ENCODE assay signal across 8 cellular contexts in genomic region chr11:64358907-64359711, GRCh38. TPM values are rescaled to one million over a fixed set of nuclear protein-coding genes. Genes with fewer than 3 reads are reported as not detected.
DNase-seq lines count a peak whose midpoint lies in the region; ATAC-seq and TF ChIP-seq lines count a peak whose summit lies in the region.

Gene RPS6KA4 (plus strand): TSS chr11:64359162. CDS start chr11:64359236, 74 bp downstream.

- H4K91ac ChIP-seq in mesenchymal stem cell (ENCODE audit: low read length) = peak within 1 kb of the TSS; percentile 99

- H2BK15ac ChIP-seq in mesenchymal stem cell (ENCODE audit: low read depth, poor library complexity, severe bottlenecking) = peak within 1 kb of the TSS; percentile 97

- H3K4ac ChIP-seq in mesenchymal stem cell (ENCODE audit: low read depth in 1 of 2, low read length in 2 of 2) = peak within 1 kb of the TSS; percentile 97 to 98

- H3K27me3 Mint-ChIP-seq in Calu3 (ENCODE audit: unreplicated experiment) = no peaks in the 10 kb centered on the region
- H3K27me3 Mint-ChIP-seq in stimulated activated naive B cell treated with anti-CD40 and anti-IgM and Interleukin-4, amounts not matched to agents 10 μg/mL and 1 μg/mL and 100 μg/mL, for 72 hours = no peaks in the 10 kb centered on the region

- intact Hi-C loops in Calu3 (cut with micrococcal nuclease; ENCODE audit: unreplicated experiment) = loop anchor here (5.0 kb wide), 1 partner anchor 293 kb away; no protein-coding TSS in a partner anchor

- peak within 1 kb of the TSS; percentile 91 for H4K8ac ChIP-seq in mesenchymal stem cell (ENCODE audit: low read length)

- H3K9me3 ChIP-seq in mesenchymal stem cell (ENCODE audit: control insufficient read depth, low read length) = no peaks in the 10 kb centered on the region

- H3K27ac Mint-ChIP-seq in Calu3 (ENCODE audit: unreplicated experiment) = peak within 1 kb of the TSS; percentile 36
- peak within 1 kb of the TSS; percentile 85 for H3K27ac Mint-ChIP-seq in stimulated activated naive B cell treated with anti-CD40 and anti-IgM and Interleukin-4, amounts not matched to agents 10 μg/mL and 1 μg/mL and 100 μg/mL, for 72 hours

- H3K27me3 ChIP-seq in mesenchymal stem cell (ENCODE audit: control insufficient read depth in 1 of 2, insufficient read depth in 1 of 2, low read length in 2 of 2) = no peaks in the 10 kb centered on the region

- peak within 1 kb of the TSS; percentile 96 to 100 for H3K18ac ChIP-seq in mesenchymal stem cell (ENCODE audit: low read depth in 1 of 2, low read length in 2 of 2)

- peak within 1 kb of the TSS; percentile 85 for H3K4me2 ChIP-seq in mesenchymal stem cell (ENCODE audit: low read length, poor library complexity, severe bottlenecking)

- CTCF ChIA-PET in Calu3 (lab: Charles Lee) = interaction anchor here (1.3 to 2.9 kb wide), 3 partner anchors 27 to 88 kb away, joined by 4 to 16 read pairs (median 4); partner anchors contain the start of genes PRDX5 and TRMT112

- H3K36me3 Mint-ChIP-seq in Calu3 (ENCODE audit: insufficient read depth, unreplicated experiment) = peaks cover 49% of the 10 kb centered on the region
- H3K36me3 Mint-ChIP-seq in stimulated activated naive B cell treated with anti-CD40 and anti-IgM and Interleukin-4, amounts not matched to agents 10 μg/mL and 1 μg/mL and 100 μg/mL, for 72 hours = peaks cover 26 to 43% of the 10 kb centered on the region in 2 donors

- peak within 1 kb of the TSS; percentile 80 for H3K4me3 Mint-ChIP-seq in Calu3 (ENCODE audit: low read depth, unreplicated experiment)
- H3K4me3 Mint-ChIP-seq in stimulated activated naive B cell treated with anti-CD40 and anti-IgM and Interleukin-4, amounts not matched to agents 10 μg/mL and 1 μg/mL and 100 μg/mL, for 72 hours = peak within 1 kb of the TSS; percentile 88 to 89

- peaks cover 37 to 40% of the 10 kb centered on the region in 2 experiments for H3K36me3 ChIP-seq in mesenchymal stem cell (ENCODE audit: control insufficient read depth in 1 of 2, insufficient read depth in 2 of 2, low read depth in 1 of 2, low read length in 2 of 2)

- peak within 1 kb of the TSS; percentile 95 for H3K9ac ChIP-seq in mesenchymal stem cell (ENCODE audit: low read length)

- peak within 1 kb of the TSS; percentile 39 for H2BK5ac ChIP-seq in mesenchymal stem cell (ENCODE audit: low read depth, low read length, poor library complexity, severe bottlenecking)

- H3K27ac ChIP-seq in mesenchymal stem cell (ENCODE audit: low read length, poor library complexity, severe bottlenecking) = peak within 1 kb of the TSS; percentile 33

- peaks cover 35% of the 10 kb centered on the region for H3K4me1 Mint-ChIP-seq in Calu3 (ENCODE audit: low read depth, unreplicated experiment)
- peaks cover 42 to 65% of the 10 kb centered on the region in 2 donors for H3K4me1 Mint-ChIP-seq in stimulated activated naive B cell treated with anti-CD40 and anti-IgM and Interleukin-4, amounts not matched to agents 10 μg/mL and 1 μg/mL and 100 μg/mL, for 72 hours

- H2BK12ac ChIP-seq in mesenchymal stem cell (ENCODE audit: low read length in 2 of 2) = peak within 1 kb of the TSS; percentile 62 to 91

- peak within 1 kb of the TSS; percentile 69 for H2AK5ac ChIP-seq in mesenchymal stem cell (ENCODE audit: low read length, severe bottlenecking)

- no peaks in the 10 kb centered on the region for H3K9me3 Mint-ChIP-seq in Calu3 (ENCODE audit: low read depth, unreplicated experiment)
- no peaks in the 10 kb centered on the region for H3K9me3 Mint-ChIP-seq in stimulated activated naive B cell treated with anti-CD40 and anti-IgM and Interleukin-4, amounts not matched to agents 10 μg/mL and 1 μg/mL and 100 μg/mL, for 72 hours

- ATAC-seq in GM21381 (IDR thresholded peaks at IDR 0.05; ENCODE audit: unreplicated experiment) (peak; percentile 53), HG03521 (IDR thresholded peaks at IDR 0.05; ENCODE audit: unreplicated experiment) (no peak)
- ATAC-seq in stimulated activated naive B cell treated with anti-CD40 and anti-IgM and Interleukin-4, amounts not matched to agents 10 μg/mL and 1 μg/mL and 100 μg/mL, for 72 hours (replicated peaks) = peak; percentile 75 to 77

- TSS peak; percentile 46 for BruUV-seq in Calu3 (replicated peaks; lab: Mats Ljungman, UMichigan)

- peak; percentile 78 for DNase-seq in Calu3
- peak; percentile 26 for DNase-seq in NCI-H128 (lab: John Stamatoyannopoulos, UW; ENCODE audit: unreplicated experiment)
- DNase-seq in activated CD8-positive, alpha-beta memory T cell treated with anti-CD3 and anti-CD28 coated beads, Interleukin-2, amount 50 U/mL, for 4 hours = peak; percentile 58
- DNase-seq in epidermal melanocyte (ENCODE audit: insufficient read length, low spot score) = peak; percentile 95
- peak; percentile 72 for DNase-seq in mesenchymal stem cell
- peak; percentile 47 for DNase-seq in stimulated activated naive B cell treated with anti-CD40 and anti-IgM and Interleukin-4, amounts not matched to agents 10 μg/mL and 1 μg/mL and 100 μg/mL, for 72 hours

- peak within 1 kb of the TSS in 1 of 2 experiments; percentile 78 for H3K23ac ChIP-seq in mesenchymal stem cell (ENCODE audit: low read length in 2 of 2)

- H2AFZ ChIP-seq in mesenchymal stem cell (ENCODE audit: low read depth, low read length) = peak within 1 kb of the TSS; percentile 56

- WGBS in mesenchymal stem cell = 1% methylated on average over 54 of the region's 70 CpGs

- H2BK120ac ChIP-seq in mesenchymal stem cell (ENCODE audit: low read depth, low read length) = peak within 1 kb of the TSS; percentile 83

- peak within 1 kb of the TSS; percentile 84 to 99 for H3K4me3 ChIP-seq in mesenchymal stem cell (ENCODE audit: insufficient read depth in 1 of 2, low read depth in 1 of 2, low read length in 2 of 2)

- H3K79me1 ChIP-seq in mesenchymal stem cell (replicated peaks; ENCODE audit: low read length, poor library complexity, severe bottlenecking) = peaks cover 36% of the 10 kb centered on the region

- H3K4me1 ChIP-seq in mesenchymal stem cell (ENCODE audit: control insufficient read depth, insufficient read depth, low read depth, low read length) = peaks cover 48% of the 10 kb centered on the region

- peak within 1 kb of the TSS in 1 of 2 experiments; percentile 98 for H3K14ac ChIP-seq in mesenchymal stem cell (ENCODE audit: low read length in 2 of 2)

- no peak for TF ChIP-seq CTCF in Calu3 (IDR thresholded peaks at IDR 0.05; ENCODE audit: unreplicated experiment)

RNA-seq across cellular contexts. Expression of gene RPS6KA4, which starts in this region (rescaled TPM):
- total RNA-seq in Calu3 (2022) = 46.0 and 56.5 TPM in 2 replicates
- polyA plus RNA-seq in mesenchymal stem cell (2013, experiment 1 of 2) = 23.7 TPM
- polyA plus RNA-seq in mesenchymal stem cell (2013, experiment 2 of 2) = 21.3 TPM

Comparison
In these comparisons a context has a peak if more than half of its experiments do, and no peak if none do; other contexts are left out.
1. DNase-seq: peak in every context shown above with its lines; median percentile 95 in epidermal melanocyte; 78 in Calu3; 72 in mesenchymal stem cell; 58 in activated CD8-positive, alpha-beta memory T cell treated with anti-CD3 and anti-CD28 coated beads, Interleukin-2, amount 50 U/mL, for 4 hours; 47 in stimulated activated naive B cell treated with anti-CD40 and anti-IgM and Interleukin-4, amounts not matched to agents 10 μg/mL and 1 μg/mL and 100 μg/mL, for 72 hours; 26 in NCI-H128.